ENCODE assay signal across 16 cellular contexts in the genomic region with DNA sequence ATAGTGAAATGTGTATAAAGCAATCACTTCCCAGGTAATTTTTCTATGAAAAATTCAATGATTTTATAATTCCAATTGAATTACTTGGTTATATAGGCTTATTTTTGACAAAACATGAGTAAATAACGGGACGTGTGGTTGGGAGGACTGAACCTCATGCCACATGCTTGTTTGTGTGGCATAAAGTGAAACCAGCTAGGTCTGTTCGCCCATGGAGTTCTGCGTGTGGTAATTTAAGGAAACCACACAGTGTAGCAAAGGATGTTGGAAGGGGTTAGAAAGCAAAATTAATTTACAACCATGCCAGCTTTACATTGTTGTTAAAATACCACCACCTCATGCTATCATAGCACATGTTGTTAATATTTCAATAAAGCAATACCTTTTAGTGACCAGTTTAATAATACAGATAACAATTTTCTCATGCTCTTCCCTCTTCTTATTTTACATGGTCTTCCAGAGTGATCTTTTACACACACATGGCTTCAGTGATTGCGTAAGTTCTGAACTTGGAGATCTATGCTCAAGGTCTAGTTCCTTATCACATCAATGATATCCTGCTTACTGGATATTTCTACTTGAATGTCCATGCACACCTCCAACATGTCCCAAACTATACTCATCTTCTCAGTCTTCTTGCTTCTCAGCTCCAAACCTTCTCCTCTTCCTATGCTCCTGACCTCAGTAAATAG.
DNase-seq lines count a peak whose midpoint lies in the region; ATAC-seq and TF ChIP-seq lines count a peak whose summit lies in the region.
"Had no signal": no experiment of that assay in that cellular context is flagged by ENCODE, and none has a peak within 500 bp of the region (broad histone marks: within the 10 kb centered on the region; RNA-seq: fewer than 3 reads in every experiment).

No MANE protein-coding gene starts in this region.

- peak; percentile 31 for ATAC-seq in activated CD8-positive, alpha-beta memory T cell treated with anti-CD3 and anti-CD28 coated beads, Interleukin-2, amount 10 ng/mL, durations not matched to agents 7 days and 5 days
- peak; percentile 67 for ATAC-seq in activated T-helper 17 cell treated with anti-CD3 and anti-CD28 coated beads, Interleukin-2, amount 50 U/mL, for 72 hours (replicated peaks)
- ATAC-seq in natural killer cell treated with Interleukin-12 subunit alpha and Interleukin-12 subunit beta and Interleukin-15 and Interleukin-18, amount 100 ng/mL, for 72 hours, result peak; percentile 70 to 73
- no peak for ATAC-seq in stimulated activated naive B cell treated with anti-CD40 and anti-IgM and Interleukin-4, amounts not matched to agents 10 μg/mL and 1 μg/mL and 100 μg/mL, for 72 hours (replicated peaks)
- ATAC-seq in GM18505 (IDR thresholded peaks at IDR 0.05; ENCODE audit: unreplicated experiment), result no peak
- ATAC-seq: gastrocnemius medialis had no signal

- H3K9me3 Mint-ChIP-seq in activated CD8-positive, alpha-beta memory T cell treated with anti-CD3 and anti-CD28 coated beads, Interleukin-2, amount 10 ng/mL, durations not matched to agents 7 days and 5 days (ENCODE audit: low read depth), result peaks cover 24% of the 10 kb centered on the region
- H3K9me3 Mint-ChIP-seq in activated T-helper 17 cell treated with anti-CD3 and anti-CD28 coated beads, Interleukin-2, amount 50 U/mL, for 72 hours, result peaks cover 29% of the 10 kb centered on the region
- peaks cover 11% of the 10 kb centered on the region for H3K9me3 Mint-ChIP-seq in natural killer cell treated with Interleukin-12 subunit alpha and Interleukin-12 subunit beta and Interleukin-15 and Interleukin-18, amount 100 ng/mL, for 72 hours
- H3K9me3 Mint-ChIP-seq in stimulated activated naive B cell treated with anti-CD40 and anti-IgM and Interleukin-4, amounts not matched to agents 10 μg/mL and 1 μg/mL and 100 μg/mL, for 72 hours, result peaks cover 9 to 21% of the 10 kb centered on the region in 2 donors

- peak; percentile 82 for DNase-seq in activated CD8-positive, alpha-beta memory T cell treated with anti-CD3 and anti-CD28 coated beads, Interleukin-2, amount 10 ng/mL, durations not matched to agents 7 days and 5 days
- no peak for DNase-seq in activated CD8-positive, alpha-beta memory T cell treated with anti-CD3 and anti-CD28 coated beads for 24 hours
- DNase-seq in MV-4-11 (lab: John Stamatoyannopoulos, UW), result peak; percentile 93
- DNase-seq in natural killer cell treated with Interleukin-12 subunit alpha and Interleukin-12 subunit beta and Interleukin-15 and Interleukin-18, amount 100 ng/mL, for 72 hours (ENCODE audit: low spot score), result no peak
- DNase-seq in stimulated activated naive B cell treated with anti-CD40 and anti-IgM and Interleukin-4, amounts not matched to agents 10 μg/mL and 1 μg/mL and 100 μg/mL, for 72 hours, result no peak
- no peak for DNase-seq in kidney tubule cell (ENCODE audit: low spot score)
- DNase-seq: activated CD4-positive, CD25-positive, alpha-beta regulatory T cell; DMS79 treated with DMSO at 0.1 percent for 48 hours; gastrocnemius medialis; NCI-H510A treated with DMSO at 0.1 percent for 48 hours; Right ventricle myocardium superior; sigmoid colon; trophoblast cell had no signal

- H3K27ac Mint-ChIP-seq in activated CD8-positive, alpha-beta memory T cell treated with anti-CD3 and anti-CD28 coated beads, Interleukin-2, amount 10 ng/mL, durations not matched to agents 7 days and 5 days, result peak overlapping the region; percentile 77
- H3K27ac Mint-ChIP-seq in activated T-helper 17 cell treated with anti-CD3 and anti-CD28 coated beads, Interleukin-2, amount 50 U/mL, for 72 hours, result peak overlapping the region; percentile 48
- peak overlapping the region; percentile 60 to 66 for H3K27ac Mint-ChIP-seq in natural killer cell treated with Interleukin-12 subunit alpha and Interleukin-12 subunit beta and Interleukin-15 and Interleukin-18, amount 100 ng/mL, for 72 hours
- no peak overlapping the region for H3K27ac Mint-ChIP-seq in stimulated activated naive B cell treated with anti-CD40 and anti-IgM and Interleukin-4, amounts not matched to agents 10 μg/mL and 1 μg/mL and 100 μg/mL, for 72 hours
- H3K27ac Mint-ChIP-seq: nephron had no signal

- H3K4me1 Mint-ChIP-seq in activated CD8-positive, alpha-beta memory T cell treated with anti-CD3 and anti-CD28 coated beads, Interleukin-2, amount 10 ng/mL, durations not matched to agents 7 days and 5 days, result peaks cover 55% of the 10 kb centered on the region
- H3K4me1 Mint-ChIP-seq in activated T-helper 17 cell treated with anti-CD3 and anti-CD28 coated beads, Interleukin-2, amount 50 U/mL, for 72 hours, result peaks cover 23% of the 10 kb centered on the region
- H3K4me1 Mint-ChIP-seq in natural killer cell treated with Interleukin-12 subunit alpha and Interleukin-12 subunit beta and Interleukin-15 and Interleukin-18, amount 100 ng/mL, for 72 hours (ENCODE audit: low read depth in 2 of 2), result peaks cover 35 to 42% of the 10 kb centered on the region in 2 donors
- H3K4me1 Mint-ChIP-seq in stimulated activated naive B cell treated with anti-CD40 and anti-IgM and Interleukin-4, amounts not matched to agents 10 μg/mL and 1 μg/mL and 100 μg/mL, for 72 hours, result peaks cover 20 to 24% of the 10 kb centered on the region in 2 donors

- CTCF ChIA-PET in activated CD8-positive, alpha-beta memory T cell treated with anti-CD3 and anti-CD28 coated beads, Interleukin-2, amount 10 ng/mL, durations not matched to agents 7 days and 5 days (lab: Charles Lee), result interaction anchor here (0.7 to 4.6 kb wide), 7 partner anchors 11 to 159 kb away, joined by 3 to 23 read pairs (median 3); partner anchors contain the start of gene ITGA4

- H3K4me3 Mint-ChIP-seq in activated CD8-positive, alpha-beta memory T cell treated with anti-CD3 and anti-CD28 coated beads, Interleukin-2, amount 10 ng/mL, durations not matched to agents 7 days and 5 days, result peak overlapping the region; percentile 11
- peak overlapping the region; percentile 66 for H3K4me3 Mint-ChIP-seq in activated T-helper 17 cell treated with anti-CD3 and anti-CD28 coated beads, Interleukin-2, amount 50 U/mL, for 72 hours
- peak overlapping the region; percentile 79 for H3K4me3 Mint-ChIP-seq in natural killer cell treated with Interleukin-12 subunit alpha and Interleukin-12 subunit beta and Interleukin-15 and Interleukin-18, amount 100 ng/mL, for 72 hours
- peak overlapping the region in 1 of 2 donors; percentile 20 for H3K4me3 Mint-ChIP-seq in stimulated activated naive B cell treated with anti-CD40 and anti-IgM and Interleukin-4, amounts not matched to agents 10 μg/mL and 1 μg/mL and 100 μg/mL, for 72 hours
- H3K4me3 Mint-ChIP-seq: nephron had no signal

- no peaks in the 10 kb centered on the region for H3K27me3 Mint-ChIP-seq in activated CD8-positive, alpha-beta memory T cell treated with anti-CD3 and anti-CD28 coated beads, Interleukin-2, amount 10 ng/mL, durations not matched to agents 7 days and 5 days
- H3K27me3 Mint-ChIP-seq in activated T-helper 17 cell treated with anti-CD3 and anti-CD28 coated beads, Interleukin-2, amount 50 U/mL, for 72 hours, result no peaks in the 10 kb centered on the region
- no peaks in the 10 kb centered on the region for H3K27me3 Mint-ChIP-seq in natural killer cell treated with Interleukin-12 subunit alpha and Interleukin-12 subunit beta and Interleukin-15 and Interleukin-18, amount 100 ng/mL, for 72 hours
- no peaks in the 10 kb centered on the region for H3K27me3 Mint-ChIP-seq in stimulated activated naive B cell treated with anti-CD40 and anti-IgM and Interleukin-4, amounts not matched to agents 10 μg/mL and 1 μg/mL and 100 μg/mL, for 72 hours

- TF ChIP-seq POLR2A in GM18505 (IDR thresholded peaks at IDR 0.05; ENCODE audit: borderline replicate concordance, extremely low read depth, insufficient read depth, insufficient read length), result no peak

- H3K36me3 Mint-ChIP-seq in activated CD8-positive, alpha-beta memory T cell treated with anti-CD3 and anti-CD28 coated beads, Interleukin-2, amount 10 ng/mL, durations not matched to agents 7 days and 5 days, result peaks cover 48% of the 10 kb centered on the region
- H3K36me3 Mint-ChIP-seq in activated T-helper 17 cell treated with anti-CD3 and anti-CD28 coated beads, Interleukin-2, amount 50 U/mL, for 72 hours (ENCODE audit: low read depth), result no peaks in the 10 kb centered on the region
- H3K36me3 Mint-ChIP-seq in natural killer cell treated with Interleukin-12 subunit alpha and Interleukin-12 subunit beta and Interleukin-15 and Interleukin-18, amount 100 ng/mL, for 72 hours, result peaks cover 20% of the 10 kb centered on the region
- peaks cover 7 to 21% of the 10 kb centered on the region in 2 donors for H3K36me3 Mint-ChIP-seq in stimulated activated naive B cell treated with anti-CD40 and anti-IgM and Interleukin-4, amounts not matched to agents 10 μg/mL and 1 μg/mL and 100 μg/mL, for 72 hours

Comparison
In these comparisons a context has a peak if more than half of its experiments do, and no peak if none do; other contexts are left out.
1. DNase-seq: peak in activated CD8-positive, alpha-beta memory T cell treated with anti-CD3 and anti-CD28 coated beads, Interleukin-2, amount 10 ng/mL, durations not matched to agents 7 days and 5 days (single experiment) and MV-4-11 (single experiment); none in activated CD8-positive, alpha-beta memory T cell treated with anti-CD3 and anti-CD28 coated beads for 24 hours (single experiment), natural killer cell treated with Interleukin-12 subunit alpha and Interleukin-12 subunit beta and Interleukin-15 and Interleukin-18, amount 100 ng/mL, for 72 hours (single experiment), stimulated activated naive B cell treated with anti-CD40 and anti-IgM and Interleukin-4, amounts not matched to agents 10 μg/mL and 1 μg/mL and 100 μg/mL, for 72 hours (single experiment) and kidney tubule cell (single experiment).
2. ATAC-seq: peak in activated CD8-positive, alpha-beta memory T cell treated with anti-CD3 and anti-CD28 coated beads, Interleukin-2, amount 10 ng/mL, durations not matched to agents 7 days and 5 days (single experiment), activated T-helper 17 cell treated with anti-CD3 and anti-CD28 coated beads, Interleukin-2, amount 50 U/mL, for 72 hours (single experiment) and natural killer cell treated with Interleukin-12 subunit alpha and Interleukin-12 subunit beta and Interleukin-15 and Interleukin-18, amount 100 ng/mL, for 72 hours (2 of 2); none in stimulated activated naive B cell treated with anti-CD40 and anti-IgM and Interleukin-4, amounts not matched to agents 10 μg/mL and 1 μg/mL and 100 μg/mL, for 72 hours (0 of 2) and GM18505 (single experiment).